In genomic region chr10:97596101-97597055, GRCh38 we compare ENCODE assay signal across 6 cellular contexts. TPM values are rescaled to one million over a fixed set of nuclear protein-coding genes. Genes with fewer than 3 reads are reported as not detected.
A peak's percentile ranks its signal among the peaks of the same experiment; 100 is the strongest.
DNase-seq lines count a peak whose midpoint lies in the region; ATAC-seq and TF ChIP-seq lines count a peak whose summit lies in the region.

No MANE protein-coding gene starts in this region.

- no peak overlapping the region for H3K4me3 Mint-ChIP-seq in effector memory CD8-positive, alpha-beta T cell

- no peaks in the 10 kb centered on the region for H3K36me3 Mint-ChIP-seq in effector memory CD8-positive, alpha-beta T cell (ENCODE audit: insufficient read depth)

- H3K9me3 Mint-ChIP-seq in effector memory CD8-positive, alpha-beta T cell, result no peaks in the 10 kb centered on the region

- intact Hi-C loops in psoas muscle (cut with DNase I), result loop anchor here in 1 of 2 donors (1.0 kb wide), 1 partner anchor 22 kb away; no protein-coding TSS in a partner anchor

- no peaks in the 10 kb centered on the region for H3K27me3 ChIP-seq in psoas muscle (ENCODE audit: insufficient read depth in 3 of 3, low read length in 2 of 3)

- H3K27ac Mint-ChIP-seq in effector memory CD8-positive, alpha-beta T cell, result peak overlapping the region; percentile 41 to 68

- peak overlapping the region; percentile 91 for H3K27ac ChIP-seq in psoas muscle

- no peak overlapping the region for H3K4me3 ChIP-seq in psoas muscle

- no peaks in the 10 kb centered on the region for H3K36me3 ChIP-seq in psoas muscle (ENCODE audit: insufficient read depth in 1 of 2, low read depth in 1 of 2)

- DNase-seq in HCEC 1CT (peak; percentile 77), psoas muscle (peak; percentile 63 to 81), NCI-H2029 (lab: John Stamatoyannopoulos, UW) (no peak)
- DNase-seq in effector memory CD8-positive, alpha-beta T cell, result no peak
- DNase-seq in effector CD4-positive, alpha-beta T cell, result no peak
- no peak for DNase-seq in activated CD4-positive, CD25-positive, alpha-beta regulatory T cell treated with anti-CD3 and anti-CD28 coated beads, Interleukin-2, amount 50 U/mL, for 72 hours

- WGBS in psoas muscle, 3 donors, result 26 to 35% (median 29%) methylated on average over 10 of the region's 10 CpGs

- H3K4me1 ChIP-seq in psoas muscle, result peaks cover 63% of the 10 kb centered on the region

- ATAC-seq in effector memory CD8-positive, alpha-beta T cell (replicated peaks), result no peak
- peak; percentile 78 to 86 (median 84) for ATAC-seq in psoas muscle

- H3K9me3 ChIP-seq in psoas muscle, result no peaks in the 10 kb centered on the region

- H3K4me1 Mint-ChIP-seq in effector memory CD8-positive, alpha-beta T cell (ENCODE audit: low read depth in 2 of 2), result peaks cover 0 to 2% of the 10 kb centered on the region in 2 donors

- H3K27me3 Mint-ChIP-seq in effector memory CD8-positive, alpha-beta T cell, result no peaks in the 10 kb centered on the region

- TF ChIP-seq CTCF in psoas muscle (IDR thresholded peaks at IDR 0.05), result no peak

RNA-seq across cellular contexts. Expression of gene C10orf62, which starts 6.9 kb away (rescaled TPM):
- 1 to 10 TPM in 2 of 4 donors, under 1 TPM in 1, not detected in 1; 0.56 to 1.1 (median 1.0) TPM for total RNA-seq in psoas muscle
- under 1 TPM in 2 of 3 donors, not detected in 1; 0.12 to 0.13 TPM for polyA plus RNA-seq in psoas muscle

RNA-seq across cellular contexts. Expression of gene HOGA1, which starts 12.2 kb away (rescaled TPM):
- 10 to 100 TPM in 1 of 4 donors, 1 to 10 TPM in 2, under 1 TPM in 1; 0.66 to 12.3 (median 4.9) TPM for total RNA-seq in psoas muscle
- 1 to 10 TPM in 2 of 3 donors, under 1 TPM in 1; 0.96 to 3.4 (median 1.7) TPM for polyA plus RNA-seq in psoas muscle

RNA-seq across cellular contexts. Expression of gene ANKRD2, which starts 23.8 kb away (rescaled TPM):
- 1,000 to 10,000 TPM; 1,055 to 3,522 (median 2,378) TPM for total RNA-seq in psoas muscle
- 1,000 to 10,000 TPM in 2 of 3 donors, 100 to 1,000 TPM in 1; 254 to 5,473 (median 1,117) TPM for polyA plus RNA-seq in psoas muscle

RNA-seq across cellular contexts. Expression of gene MORN4, which starts 36.9 kb away (rescaled TPM):
- total RNA-seq in psoas muscle, result 1 to 10 TPM; 1.8 to 4.1 (median 2.6) TPM
- polyA plus RNA-seq in psoas muscle, result 1 to 10 TPM; 3.9 to 5.6 (median 5.2) TPM

RNA-seq across cellular contexts. Expression of gene PI4K2A, which starts 44.1 kb away (rescaled TPM):
- 10 to 100 TPM; 11.5 to 14.1 (median 11.9) TPM for total RNA-seq in psoas muscle
- 10 to 100 TPM in 2 of 3 donors, 1 to 10 TPM in 1; 8.9 to 22.9 (median 15.6) TPM for polyA plus RNA-seq in psoas muscle

Comparison
In these comparisons a context has a peak if more than half of its experiments do, and no peak if none do; other contexts are left out.
1. DNase-seq: peak in HCEC 1CT (single experiment) and psoas muscle (2 of 2); none in effector memory CD8-positive, alpha-beta T cell (0 of 3), effector CD4-positive, alpha-beta T cell (single experiment), activated CD4-positive, CD25-positive, alpha-beta regulatory T cell treated with anti-CD3 and anti-CD28 coated beads, Interleukin-2, amount 50 U/mL, for 72 hours (single experiment) and NCI-H2029 (single experiment).